ENCODE assay signal across 18 cellular contexts in the genomic region with DNA sequence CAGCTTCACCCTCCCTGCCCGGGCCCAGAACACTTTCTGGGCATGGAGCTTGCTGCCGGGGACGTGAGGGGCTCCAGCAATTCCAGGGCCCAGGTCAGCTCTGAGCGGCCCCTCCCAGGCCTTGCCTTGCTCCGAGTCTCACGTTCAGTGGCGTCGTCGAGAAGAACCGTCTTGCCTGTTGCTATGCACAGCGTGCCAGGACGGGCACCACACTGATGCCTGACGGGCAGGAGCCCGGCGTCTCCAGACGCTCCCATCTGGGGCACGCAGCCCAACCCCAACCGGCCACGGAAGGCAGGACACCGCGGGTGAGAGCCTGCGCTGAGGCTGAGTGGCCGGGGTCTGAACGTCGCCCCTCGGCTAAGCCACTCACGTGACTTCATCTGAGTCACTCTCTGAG. TPM values are rescaled to one million over a fixed set of nuclear protein-coding genes. Genes with fewer than 3 reads are reported as not detected.
DNase-seq lines count a peak whose midpoint lies in the region; ATAC-seq, FAIRE-seq and TF ChIP-seq lines count a peak whose summit lies in the region.
"Had no signal": no experiment of that assay in that cellular context is flagged by ENCODE, and none has a peak within 500 bp of the region (broad histone marks: within the 10 kb centered on the region; RNA-seq: fewer than 3 reads in every experiment).

No MANE protein-coding gene starts in this region.

- TF ChIP-seq CTCF in HEK293 (tag by site-specific recombination; IDR thresholded peaks at IDR 0.05) = no peak
- TF ChIP-seq CTCF in IMR-90 (conservative IDR thresholded peaks at IDR 0.05; ENCODE audit: low read depth, low read length) = no peak
- TF ChIP-seq CTCF in H1 (IDR thresholded peaks at IDR 0.05; ENCODE audit: control extremely low read depth in 1 of 3, insufficient read depth in 1 of 3, low read depth in 1 of 3, low read length in 3 of 3) = no peak
- no peak for TF ChIP-seq CTCF in tibial artery (IDR thresholded peaks at IDR 0.05)

- peak overlapping the region; percentile 65 for H2AK9ac ChIP-seq in IMR-90 (replicated peaks; ENCODE audit: low read depth, low read length, poor library complexity)

- TF ChIP-seq RAD21 in IMR-90 (IDR thresholded peaks at IDR 0.05; ENCODE audit: low read length) (no peak), H1 (IDR thresholded peaks at IDR 0.05 in 1 of 2, conservative IDR thresholded peaks at IDR 0.05 in 1 of 2; ENCODE audit: low read depth in 2 of 2, low read length in 2 of 2) (no peak)

- H3K4me3 ChIP-seq in HEK293 (ENCODE audit: low read depth, low read length) (no peak overlapping the region), IMR-90 (ENCODE audit: insufficient read depth, low read depth, low read length) (no peak overlapping the region), H1 (ENCODE audit: extremely low read depth in 1 of 4, insufficient read depth in 2 of 4, low read depth in 3 of 4, low read length in 4 of 4) (no peak overlapping the region), tibial artery (no peak overlapping the region)

- in situ Hi-C loops in IMR-90 (cut with MboI; ENCODE audit: low sequenced_read_pairs) (no loop called here), ACHN (cut with HindIII; ENCODE audit: low pct_ligation_motif_present, low pct_unique_long_range_greater_than_20kb, low sequenced_read_pairs) (no loop called here)

- H3K79me1 ChIP-seq in IMR-90 (ENCODE audit: low read depth in 1 of 2, low read length in 2 of 2) (peaks cover 0 to 31% of the 10 kb centered on the region in 2 experiments; a peak in 3 of 4 replicates), H1 (ENCODE audit: low read depth, low read length) (no peaks in the 10 kb centered on the region)

- H3K23ac ChIP-seq in IMR-90 (ENCODE audit: low read depth, low read length) = no peak overlapping the region
- H3K23ac ChIP-seq in H1 (ENCODE audit: insufficient read length) = no peak overlapping the region

- H3K9me3 ChIP-seq in HEK293 (ENCODE audit: control insufficient read depth, insufficient read depth, low read depth, low read length) (no peaks in the 10 kb centered on the region), IMR-90 (ENCODE audit: control insufficient read depth, insufficient read depth, low read length) (no peaks in the 10 kb centered on the region), H1 (ENCODE audit: insufficient read depth in 2 of 2, low read depth in 1 of 2, low read length in 1 of 2) (no peaks in the 10 kb centered on the region), tibial artery (no peaks in the 10 kb centered on the region)
- H3K9me3 ChIP-seq: BE2C had no signal

- no peak for FAIRE-seq in H1 (lab: Jason Lieb, UNC)
- FAIRE-seq: GM12892, GM18507 had no signal

- WGBS in IMR-90 (ENCODE audit: extremely low coverage in 2 of 2, insufficient read length in 1 of 2), 2 experiments = 90% methylated on average over 20 of the region's 27 CpGs; no CpG with 5 or more reads in 1 of the 2 experiments
- WGBS in H1 (ENCODE audit: extremely low coverage in 1 of 2, insufficient coverage in 1 of 2, insufficient read length in 1 of 2, insufficient replicate concordance in 2 of 2, low coverage in 1 of 2, low lambda C conversion rate in 2 of 2, missing lambda C conversion rate in 1 of 2), 2 experiments = 90% methylated on average over 24 of the region's 27 CpGs; no CpG with 5 or more reads in 1 of the 2 experiments

- H3K9me1 ChIP-seq in IMR-90 (ENCODE audit: insufficient read depth, low read length) = peaks cover 8% of the 10 kb centered on the region; the same call in 1 of the 2 replicates

- H4K20me1 ChIP-seq in IMR-90 (ENCODE audit: insufficient read depth, low read length) (peaks cover under 1% of the 10 kb centered on the region), H1 (replicated peaks in 1 of 2; ENCODE audit: control insufficient read depth in 1 of 2, insufficient read depth in 2 of 2, low read length in 2 of 2) (no peaks in the 10 kb centered on the region)

- H3K9ac ChIP-seq in IMR-90 (ENCODE audit: low read depth, low read length) (no peak overlapping the region), H1 (replicated peaks in 1 of 4; ENCODE audit: extremely low read depth in 1 of 4, low read depth in 3 of 4, low read length in 3 of 4) (no peak overlapping the region)

- H3K27ac ChIP-seq in HEK293 (ENCODE audit: extremely low read depth, low read depth, low read length) = no peak overlapping the region
- no peak overlapping the region for H3K27ac ChIP-seq in IMR-90 (ENCODE audit: insufficient read depth, low read length)
- H3K27ac ChIP-seq in H1 (ENCODE audit: low read depth, low read length) = no peak overlapping the region
- peak overlapping the region; percentile 77 to 81 for H3K27ac ChIP-seq in tibial artery

- H2BK12ac ChIP-seq in H1 (ENCODE audit: low read depth, low read length) = no peak overlapping the region

- H3K79me2 ChIP-seq in H1 (ENCODE audit: control insufficient read depth in 1 of 2, insufficient read depth in 2 of 2, low read length in 2 of 2) = no peaks in the 10 kb centered on the region

- no peak overlapping the region for H2AK5ac ChIP-seq in IMR-90 (ENCODE audit: low read depth, low read length)
- 0 out of 2 replicates have a peak overlapping the region, but pooled peaks have one; percentile 75 for H2AK5ac ChIP-seq in H1 (ENCODE audit: low read depth, low read length)

- CTCF ChIA-PET in HEK293 (lab: Yijun Ruan, JAX) (interaction anchor here (1.0 kb wide), 1 partner anchor 32 kb away, joined by 6 read pairs; no protein-coding TSS in a partner anchor), IMR-90 (lab: Yijun Ruan, JAX) (interaction anchor here (0.7 kb wide), 1 partner anchor 10 kb away, joined by 4 read pairs; no protein-coding TSS in a partner anchor), H1 (lab: Charles Lee; ENCODE audit: partially characterized antibody) (interaction anchor here (2.6 kb wide), 1 partner anchor 32 kb away, joined by 14 read pairs; no protein-coding TSS in a partner anchor)

- ATAC-seq in IMR-90 (ENCODE audit: low read depth) = no peak

- H3K18ac ChIP-seq in IMR-90 (ENCODE audit: low read depth, low read length) = no peak overlapping the region
- H3K18ac ChIP-seq in H1 (ENCODE audit: extremely low read depth, low read length) = no peak overlapping the region

- no peak overlapping the region for H2AFZ ChIP-seq in IMR-90 (replicated peaks; ENCODE audit: low read length, poor library complexity)
- no peak overlapping the region for H2AFZ ChIP-seq in H1 (ENCODE audit: low read length)

- H2BK20ac ChIP-seq in IMR-90 (ENCODE audit: low read depth, low read length) = no peak overlapping the region
- no peak overlapping the region for H2BK20ac ChIP-seq in H1 (ENCODE audit: low read length)

- no TSS peak for BruUV-seq in IMR-90 (replicated peaks; lab: Mats Ljungman, UMichigan)

- H3K4me1 ChIP-seq in HEK293 (ENCODE audit: control insufficient read depth, insufficient read depth, low read length) = no peaks in the 10 kb centered on the region
- H3K4me1 ChIP-seq in IMR-90 (ENCODE audit: control insufficient read depth, insufficient read depth, low read length) = peaks cover 8% of the 10 kb centered on the region
- no peaks in the 10 kb centered on the region for H3K4me1 ChIP-seq in H1 (replicated peaks in 1 of 4; ENCODE audit: control insufficient read depth in 3 of 4, insufficient read depth in 4 of 4, low read length in 3 of 4)
- H3K4me1 ChIP-seq in tibial artery = peaks cover 6 to 82% (median 74%) of the 10 kb centered on the region in 4 donors
- H3K4me1 ChIP-seq: BE2C had no signal

- no peak for TF ChIP-seq EP300 in H1 (IDR thresholded peaks at IDR 0.05; ENCODE audit: borderline replicate concordance in 1 of 2, low read depth in 2 of 2, low read length in 2 of 2)

- H4K91ac ChIP-seq in IMR-90 (ENCODE audit: insufficient read depth, low read depth, low read length) (no peak overlapping the region), H1 (replicated peaks; ENCODE audit: insufficient read length, low read length) (no peak overlapping the region)

- no peaks in the 10 kb centered on the region for H3K27me3 ChIP-seq in IMR-90 (ENCODE audit: control insufficient read depth, insufficient read depth, low read length)
- no peaks in the 10 kb centered on the region for H3K27me3 ChIP-seq in H1 (replicated peaks in 1 of 4; ENCODE audit: control insufficient read depth in 3 of 4, extremely low read depth in 1 of 4, insufficient read depth in 3 of 4, low read length in 3 of 4)
- H3K27me3 ChIP-seq in tibial artery = no peaks in the 10 kb centered on the region
- H3K27me3 ChIP-seq: BE2C had no signal

- H2BK15ac ChIP-seq in IMR-90 (ENCODE audit: low read depth, low read length) (no peak overlapping the region), H1 (ENCODE audit: low read length) (no peak overlapping the region)

- no peak overlapping the region for H3K4ac ChIP-seq in IMR-90 (ENCODE audit: low read depth, low read length)
- H3K4ac ChIP-seq in H1 (replicated peaks; ENCODE audit: insufficient read length, low read depth, low read length) = no peak overlapping the region

- no peak for DNase-seq in IMR-90
- no peak for DNase-seq in H1 (ENCODE audit: low read depth in 1 of 2, low spot score in 2 of 2)
- no peak for DNase-seq in tibial artery
- DNase-seq in SHP77 treated with DMSO at 0.1 percent for 48 hours (lab: John Stamatoyannopoulos, UW) = no peak
- DNase-seq in ACHN = no peak
- DNase-seq: BE2C; C1 segment of cervical spinal cord; CD4-positive, CD25-positive, alpha-beta regulatory T cell; CD8-positive, alpha-beta memory T cell; COR-L47; DMS79; GDM1; GOT3; H9; KBM-7 had no signal

- H4K8ac ChIP-seq in IMR-90 (ENCODE audit: low read depth in 2 of 2, low read length in 2 of 2) (no peak overlapping the region), H1 (ENCODE audit: extremely low read depth, insufficient read depth, low read length) (peak overlapping the region; percentile 11)

- no peak for TF ChIP-seq POLR2A in IMR-90 (IDR thresholded peaks at IDR 0.05; ENCODE audit: low read depth, low read length)
- no peak for TF ChIP-seq POLR2A in H1 (IDR thresholded peaks at IDR 0.05; ENCODE audit: control extremely low read depth in 1 of 2, low read depth in 2 of 2, low read length in 2 of 2)

- H3K4me2 ChIP-seq in IMR-90 (ENCODE audit: low read depth, low read length) = no peak overlapping the region
- no peak overlapping the region for H3K4me2 ChIP-seq in H1 (ENCODE audit: insufficient read depth in 1 of 2, low read depth in 2 of 2, low read length in 2 of 2)

- H3K36me3 ChIP-seq in HEK293 (ENCODE audit: control insufficient read depth in 2 of 2, insufficient read depth in 1 of 2, low read length in 2 of 2) (peaks cover 0 to 7% of the 10 kb centered on the region in 2 experiments; a peak in 1 of 3 replicates), IMR-90 (ENCODE audit: control insufficient read depth, insufficient read depth, low read length) (peaks cover 2% of the 10 kb centered on the region; the same call in 1 of the 2 replicates), H1 (ENCODE audit: control insufficient read depth in 2 of 4, insufficient read depth in 4 of 4, low read length in 3 of 4) (no peaks in the 10 kb centered on the region), tibial artery (peaks cover 0 to 40% (median 0%) of the 10 kb centered on the region in 3 donors)
- H3K36me3 ChIP-seq: BE2C had no signal

- H2BK120ac ChIP-seq in IMR-90 (ENCODE audit: low read depth, low read length) = no peak overlapping the region
- no peak overlapping the region for H2BK120ac ChIP-seq in H1 (replicated peaks; ENCODE audit: low read depth, low read length)

- dilution Hi-C loops in IMR-90 (cut with HindIII; ENCODE audit: low sequenced_read_pairs, unreplicated experiment) = no loop called here

- H3K14ac ChIP-seq in IMR-90 (replicated peaks; ENCODE audit: low read depth, low read length) (no peak overlapping the region), H1 (ENCODE audit: insufficient read length) (no peak overlapping the region)

- POLR2A ChIA-PET in HEK293 (lab: Yijun Ruan, JAX) (no interaction called here), IMR-90 (lab: Charles Lee; ENCODE audit: unreplicated experiment) (no interaction called here), H1 (lab: Charles Lee; ENCODE audit: partially characterized antibody) (no interaction called here)

- intact Hi-C loops in IMR-90 (cut with micrococcal nuclease) = no loop called here
- intact Hi-C loops in tibial artery (cut with DNase I; ENCODE audit: low total_unique reads) = no loop called here

- H4K5ac ChIP-seq in IMR-90 (ENCODE audit: low read depth, low read length) (no peak overlapping the region), H1 (ENCODE audit: insufficient read length, low read depth, low read length) (no peak overlapping the region)

- H2BK5ac ChIP-seq in IMR-90 (ENCODE audit: low read depth, low read length, poor library complexity, severe bottlenecking) = no peak overlapping the region
- H2BK5ac ChIP-seq in H1 (ENCODE audit: low read depth, low read length) = peak overlapping the region; percentile 75; the same call in 1 of the 2 replicates

- no peaks in the 10 kb centered on the region for H3K23me2 ChIP-seq in H1 (ENCODE audit: low read depth, low read length)

- H3K56ac ChIP-seq in IMR-90 (ENCODE audit: extremely low read depth, insufficient read depth, low read length) = no peak overlapping the region
- H3K56ac ChIP-seq in H1 (replicated peaks; ENCODE audit: insufficient read length, low read depth, low read length) = no peak overlapping the region

RNA-seq across cellular contexts. Expression of gene TIMM22, which starts 27.1 kb away (rescaled TPM):
- 12.7 and 14.4 TPM in 2 replicates for total RNA-seq in IMR-90 (2012; rRNA removed)
- polyA plus RNA-seq in IMR-90 (2012; rRNA removed) (12.7 and 12.9 TPM in 2 replicates), H1 (2011; rRNA removed) (13.4 and 13.8 TPM in 2 replicates)
- 9.9 and 11.0 TPM in 2 replicates for polyA plus RNA-seq in IMR-90 (2012; cell fraction: cytosol; rRNA removed)
- 4.6 and 5.7 TPM in 2 replicates for polyA plus RNA-seq in IMR-90 (2012; cell fraction: nucleus; rRNA removed; ENCODE audit: low replicate concordance)
- total RNA-seq in H1 (2021; fragmentation: NEBNext Ultra II Directional; extraction: Animal tissue kit (Norgen Biotek cat#: 25700)) = 17.2 and 17.4 TPM in 2 replicates
- polyA plus RNA-seq in H1 (2011; cell fraction: cytosol; rRNA removed) = 14.0 TPM
- 13.2 TPM for polyA plus RNA-seq in H1 (2011; cell fraction: nucleus; rRNA removed)
- 16.6 to 18.0 TPM (median 16.9 TPM) in 4 replicates for polyA plus RNA-seq in H1 (2012, experiment 1 of 2)
- 20.1 TPM for polyA plus RNA-seq in H1 (2012, experiment 2 of 2)
- polyA plus RNA-seq in H1 (2013, experiment 1 of 2) = 11.2 TPM
- polyA plus RNA-seq in H1 (2013, experiment 2 of 2) = 11.6 TPM
- polyA minus RNA-seq in H1 (2011; rRNA and poly(A)+ RNA removed) = 11.7 and 14.6 TPM in 2 replicates
- polyA minus RNA-seq in H1 (2011; cell fraction: cytosol; rRNA and poly(A)+ RNA removed) = 7.2 TPM
- 18.9 TPM for polyA minus RNA-seq in H1 (2011; cell fraction: nucleus; rRNA and poly(A)+ RNA removed)

RNA-seq across cellular contexts. Expression of gene NXN, which starts 44.5 kb away (rescaled TPM):
- total RNA-seq in IMR-90 (2012; rRNA removed) = 52.5 and 52.8 TPM in 2 replicates
- polyA plus RNA-seq in IMR-90 (2012; rRNA removed) (116 and 120 TPM in 2 replicates), H1 (2011; rRNA removed) (107 and 205 TPM in 2 replicates)
- 89.4 and 117 TPM in 2 replicates for polyA plus RNA-seq in IMR-90 (2012; cell fraction: cytosol; rRNA removed)
- polyA plus RNA-seq in IMR-90 (2012; cell fraction: nucleus; rRNA removed; ENCODE audit: low replicate concordance) = 67.9 and 90.2 TPM in 2 replicates
- total RNA-seq in H1 (2021; fragmentation: NEBNext Ultra II Directional; extraction: Animal tissue kit (Norgen Biotek cat#: 25700)) = 88.4 and 94.1 TPM in 2 replicates
- 64.0 TPM for polyA plus RNA-seq in H1 (2011; cell fraction: cytosol; rRNA removed)
- polyA plus RNA-seq in H1 (2011; cell fraction: nucleus; rRNA removed) = 91.0 TPM
- polyA plus RNA-seq in H1 (2012, experiment 1 of 2) = 66.9 to 74.9 TPM (median 72.0 TPM) in 4 replicates
- 66.3 TPM for polyA plus RNA-seq in H1 (2012, experiment 2 of 2)
- 53.1 TPM for polyA plus RNA-seq in H1 (2013, experiment 1 of 2)
- 63.6 TPM for polyA plus RNA-seq in H1 (2013, experiment 2 of 2)
- polyA minus RNA-seq in H1 (2011; rRNA and poly(A)+ RNA removed) = 85.6 and 114 TPM in 2 replicates
- polyA minus RNA-seq in H1 (2011; cell fraction: cytosol; rRNA and poly(A)+ RNA removed) = 74.2 TPM
- 46.8 TPM for polyA minus RNA-seq in H1 (2011; cell fraction: nucleus; rRNA and poly(A)+ RNA removed)

Comparison
In these comparisons a context has a peak if more than half of its experiments do, and no peak if none do; other contexts are left out.
1. H3K27ac ChIP-seq: peak in tibial artery (2 of 2); none in HEK293 (single experiment), IMR-90 (single experiment) and H1 (single experiment).